20 cellular contexts compared by ENCODE assay signal in genomic region chr12:102468261-102468940, GRCh38. TPM values are rescaled to one million over a fixed set of nuclear protein-coding genes. Genes with fewer than 3 reads are reported as not detected.
DNase-seq lines count a peak whose midpoint lies in the region; FAIRE-seq and TF ChIP-seq lines count a peak whose summit lies in the region.
"Had no signal": no experiment of that assay in that cellular context is flagged by ENCODE, and none has a peak within 500 bp of the region (broad histone marks: within the 10 kb centered on the region; RNA-seq: fewer than 3 reads in every experiment).

No MANE protein-coding gene starts in this region.

- DNase-seq in DMS53 (lab: John Stamatoyannopoulos, UW) = peak; percentile 80
- DNase-seq in NCI-H187 (lab: John Stamatoyannopoulos, UW) = peak; percentile 52 to 78
- DNase-seq in NCI-H510A treated with DMSO at 0.1 percent for 48 hours (lab: John Stamatoyannopoulos, UW) = peak; percentile 92
- peak; percentile 40 for DNase-seq in kidney
- DNase-seq in endodermal cell = no peak
- DNase-seq in activated CD4-positive, alpha-beta T cell treated with anti-CD3 and anti-CD28 coated beads, Interleukin-2, amount 50 U/mL, for 48 hours = no peak
- DNase-seq in NCI-H82 treated with DMSO at 0.1 percent for 48 hours (lab: John Stamatoyannopoulos, UW; ENCODE audit: unreplicated experiment) = no peak
- DNase-seq in activated T-helper 1 cell treated with anti-CD3 and anti-CD28 coated beads, Interleukin-12 subunit alpha, Interleukin-12 subunit beta, Interleukin-2, Interleukin-4 antibody, amounts not matched to agents 30 ng/mL and 10 ng/mL and 1 ng/mL, durations not matched to agents 14 hours and 24 hours and 36 hours (ENCODE audit: low spot score) = no peak
- DNase-seq: DMS153, H9, Kasumi-1, MM.1S, NCI-H1092 treated with DMSO at 0.1 percent for 48 hours, NCI-H1694 treated with DMSO at 0.1 percent for 48 hours, NCI-H524 treated with DMSO at 0.1 percent for 48 hours had no signal

- H3K9me3 Mint-ChIP-seq in endodermal cell = no peaks in the 10 kb centered on the region
- peaks cover 5% of the 10 kb centered on the region for H3K9me3 Mint-ChIP-seq in activated T-helper 1 cell treated with anti-CD3 and anti-CD28 coated beads, Interleukin-12 subunit alpha, Interleukin-12 subunit beta, Interleukin-2, Interleukin-4 antibody, amounts not matched to agents 30 ng/mL and 10 ng/mL and 1 ng/mL, durations not matched to agents 14 hours and 24 hours and 36 hours
- H3K9me3 Mint-ChIP-seq: H9, IgD-negative memory B cell had no signal

- 92 to 100% methylated on average over 4 to 5 of the region's 5 CpGs for WGBS in endodermal cell (ENCODE audit: insufficient coverage in 1 of 2, insufficient read length in 1 of 2), 2 experiments

- no peak overlapping the region for H3K27ac Mint-ChIP-seq in endodermal cell
- H3K27ac Mint-ChIP-seq in activated T-helper 1 cell treated with anti-CD3 and anti-CD28 coated beads, Interleukin-12 subunit alpha, Interleukin-12 subunit beta, Interleukin-2, Interleukin-4 antibody, amounts not matched to agents 30 ng/mL and 10 ng/mL and 1 ng/mL, durations not matched to agents 14 hours and 24 hours and 36 hours = no peak overlapping the region
- H3K27ac Mint-ChIP-seq: H9, IgD-negative memory B cell had no signal

- intact Hi-C loops in kidney (cut with DNase I) = no loop called here
- intact Hi-C loops in activated T-helper 1 cell treated with anti-CD3 and anti-CD28 coated beads, Interleukin-12 subunit alpha, Interleukin-12 subunit beta, Interleukin-2, Interleukin-4 antibody, amounts not matched to agents 30 ng/mL and 10 ng/mL and 1 ng/mL, durations not matched to agents 14 hours and 24 hours and 36 hours (cut with micrococcal nuclease) = no loop called here

- no peak for FAIRE-seq in kidney (lab: Jason Lieb, UNC)

- no peak for TF ChIP-seq CTCF in kidney (IDR thresholded peaks at IDR 0.05; ENCODE audit: borderline replicate concordance, extremely low read depth, insufficient read depth)
- no peak for TF ChIP-seq CTCF in endodermal cell (conservative IDR thresholded peaks at IDR 0.05)

- no peaks in the 10 kb centered on the region for H3K27me3 Mint-ChIP-seq in endodermal cell (ENCODE audit: insufficient read depth)
- peaks cover 6% of the 10 kb centered on the region for H3K27me3 Mint-ChIP-seq in activated T-helper 1 cell treated with anti-CD3 and anti-CD28 coated beads, Interleukin-12 subunit alpha, Interleukin-12 subunit beta, Interleukin-2, Interleukin-4 antibody, amounts not matched to agents 30 ng/mL and 10 ng/mL and 1 ng/mL, durations not matched to agents 14 hours and 24 hours and 36 hours (ENCODE audit: insufficient read depth)
- H3K27me3 Mint-ChIP-seq: IgD-negative memory B cell had no signal

- no peaks in the 10 kb centered on the region for H3K27me3 ChIP-seq in endodermal cell (ENCODE audit: control insufficient read depth, insufficient read depth, low read length, poor library complexity, severe bottlenecking)
- H3K27me3 ChIP-seq: SJSA1 had no signal

- no peak overlapping the region for H3K9ac ChIP-seq in kidney (ENCODE audit: low read length in 2 of 2)
- no peak overlapping the region for H3K9ac ChIP-seq in endodermal cell (ENCODE audit: extremely low read depth, low read length, poor library complexity, severe bottlenecking)

- H3K4me3 ChIP-seq in kidney (ENCODE audit: low read length in 2 of 2) (no peak overlapping the region), endodermal cell (ENCODE audit: low read length) (no peak overlapping the region)
- H3K4me3 ChIP-seq: SJSA1 had no signal

- peaks cover 10% of the 10 kb centered on the region for H3K4me1 Mint-ChIP-seq in endodermal cell
- H3K4me1 Mint-ChIP-seq in activated T-helper 1 cell treated with anti-CD3 and anti-CD28 coated beads, Interleukin-12 subunit alpha, Interleukin-12 subunit beta, Interleukin-2, Interleukin-4 antibody, amounts not matched to agents 30 ng/mL and 10 ng/mL and 1 ng/mL, durations not matched to agents 14 hours and 24 hours and 36 hours (ENCODE audit: low read depth) = peaks cover 2% of the 10 kb centered on the region
- H3K4me1 Mint-ChIP-seq: H9, IgD-negative memory B cell had no signal

- H3K9me3 ChIP-seq in kidney (ENCODE audit: control insufficient read depth in 1 of 2, low read length in 2 of 2) (no peaks in the 10 kb centered on the region), endodermal cell (ENCODE audit: control insufficient read depth, low read length) (no peaks in the 10 kb centered on the region)
- H3K9me3 ChIP-seq: SJSA1 had no signal

- H3K36me3 ChIP-seq in kidney (ENCODE audit: control insufficient read depth in 1 of 2, insufficient read depth in 2 of 2, low read length in 2 of 2) (no peaks in the 10 kb centered on the region), endodermal cell (ENCODE audit: control insufficient read depth, insufficient read depth, low read length) (no peaks in the 10 kb centered on the region)
- H3K36me3 ChIP-seq: SJSA1 had no signal

- H3K4me3 Mint-ChIP-seq in endodermal cell = no peak overlapping the region
- H3K4me3 Mint-ChIP-seq in activated T-helper 1 cell treated with anti-CD3 and anti-CD28 coated beads, Interleukin-12 subunit alpha, Interleukin-12 subunit beta, Interleukin-2, Interleukin-4 antibody, amounts not matched to agents 30 ng/mL and 10 ng/mL and 1 ng/mL, durations not matched to agents 14 hours and 24 hours and 36 hours = no peak overlapping the region
- H3K4me3 Mint-ChIP-seq: H9, IgD-negative memory B cell had no signal

- H3K27ac ChIP-seq in kidney (ENCODE audit: low read depth in 2 of 2, low read length in 2 of 2) = no peak overlapping the region
- H3K27ac ChIP-seq in endodermal cell (ENCODE audit: low read depth, low read length) = no peak overlapping the region
- H3K27ac ChIP-seq: C4-2B, SJSA1 had no signal

- H3K36me3 Mint-ChIP-seq in endodermal cell (ENCODE audit: low read depth) = no peaks in the 10 kb centered on the region
- no peaks in the 10 kb centered on the region for H3K36me3 Mint-ChIP-seq in activated T-helper 1 cell treated with anti-CD3 and anti-CD28 coated beads, Interleukin-12 subunit alpha, Interleukin-12 subunit beta, Interleukin-2, Interleukin-4 antibody, amounts not matched to agents 30 ng/mL and 10 ng/mL and 1 ng/mL, durations not matched to agents 14 hours and 24 hours and 36 hours (ENCODE audit: low read depth)

- H3K4me1 ChIP-seq in kidney (ENCODE audit: control insufficient read depth in 1 of 2, insufficient read depth in 1 of 2, low read depth in 1 of 2, low read length in 2 of 2) = no peaks in the 10 kb centered on the region
- H3K4me1 ChIP-seq in endodermal cell (ENCODE audit: control insufficient read depth, insufficient read depth, low read length) = peaks cover 10% of the 10 kb centered on the region
- H3K4me1 ChIP-seq: SJSA1 had no signal

RNA-seq across cellular contexts. Expression of gene IGF1, which starts 12.0 kb away (rescaled TPM):
- total RNA-seq in kidney = 7.2 TPM
- polyA plus RNA-seq in kidney (ENCODE audit: insufficient read depth, low read depth, low replicate concordance) = 0.71 TPM
- not detected for total RNA-seq in endodermal cell
- 0.82 TPM for polyA plus RNA-seq in endodermal cell (2013, experiment 1 of 2)
- 0.50 TPM for polyA plus RNA-seq in endodermal cell (2013, experiment 2 of 2)
- 0.34 and 0.83 TPM in 2 replicates for total RNA-seq in activated T-helper 1 cell treated with anti-CD3 and anti-CD28 coated beads, Interleukin-12 subunit alpha, Interleukin-12 subunit beta, Interleukin-2, Interleukin-4 antibody, amounts not matched to agents 30 ng/mL and 10 ng/mL and 1 ng/mL, durations not matched to agents 14 hours and 24 hours and 36 hours
- total RNA-seq: G401, H9, HT1080 had no signal

Comparison
In these comparisons a context has a peak if more than half of its experiments do, and no peak if none do; other contexts are left out.
1. DNase-seq: peak in DMS53 (single experiment), NCI-H187 (2 of 2), NCI-H510A treated with DMSO at 0.1 percent for 48 hours (single experiment) and kidney (single experiment); none in endodermal cell (single experiment), activated CD4-positive, alpha-beta T cell treated with anti-CD3 and anti-CD28 coated beads, Interleukin-2, amount 50 U/mL, for 48 hours (0 of 2), NCI-H82 treated with DMSO at 0.1 percent for 48 hours (single experiment) and activated T-helper 1 cell treated with anti-CD3 and anti-CD28 coated beads, Interleukin-12 subunit alpha, Interleukin-12 subunit beta, Interleukin-2, Interleukin-4 antibody, amounts not matched to agents 30 ng/mL and 10 ng/mL and 1 ng/mL, durations not matched to agents 14 hours and 24 hours and 36 hours (single experiment).